In the genomic region with DNA sequence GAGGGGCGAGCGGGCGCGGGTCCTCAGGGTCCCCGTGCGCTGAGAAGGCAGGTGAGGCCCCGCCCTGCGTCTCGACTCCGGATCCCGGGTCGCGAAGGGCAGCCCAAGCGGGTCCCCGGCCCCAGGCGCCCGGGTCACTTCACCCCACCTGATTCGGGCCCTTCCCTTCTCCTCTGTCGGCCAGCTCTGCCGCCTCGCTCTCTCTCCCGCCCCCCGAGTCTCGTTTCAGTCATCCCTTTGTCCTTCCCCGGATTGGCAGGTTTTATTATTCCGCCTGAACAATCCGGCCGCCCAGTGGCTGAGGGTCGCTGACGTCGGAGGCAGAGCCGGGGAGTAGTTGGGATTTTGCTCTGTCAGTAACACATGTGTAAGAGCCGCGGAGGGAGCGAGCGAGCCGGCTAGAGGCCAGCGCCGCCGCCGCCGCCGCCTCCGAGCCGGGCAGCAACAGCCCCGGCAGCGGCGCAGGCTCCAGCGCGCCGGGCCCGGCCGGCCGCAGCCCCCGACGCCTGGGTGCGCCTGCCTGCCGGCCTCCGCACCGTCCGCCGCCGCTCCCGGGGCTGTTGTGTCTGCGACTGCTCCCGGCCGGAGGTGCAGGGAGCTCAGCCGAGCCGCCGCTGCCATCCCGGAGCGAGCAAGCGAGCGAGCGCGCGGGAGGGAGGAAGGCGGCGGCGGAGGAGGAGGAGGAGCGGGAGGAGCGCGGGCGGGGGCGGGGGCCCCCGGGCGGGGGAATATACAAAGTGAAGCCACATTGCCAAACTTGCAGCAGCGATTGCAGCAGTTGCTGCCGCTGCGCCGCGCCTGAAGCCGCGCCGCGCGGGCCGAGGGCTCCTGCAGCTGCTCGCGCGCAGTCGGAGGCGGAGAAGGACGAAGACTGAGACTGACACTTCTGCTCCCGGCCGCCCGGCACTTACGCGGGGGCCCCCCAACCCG, we compare ENCODE assay signal across 1 cellular context.
TF ChIP-seq lines count a peak whose summit lies in the region.

A gene with protein sequence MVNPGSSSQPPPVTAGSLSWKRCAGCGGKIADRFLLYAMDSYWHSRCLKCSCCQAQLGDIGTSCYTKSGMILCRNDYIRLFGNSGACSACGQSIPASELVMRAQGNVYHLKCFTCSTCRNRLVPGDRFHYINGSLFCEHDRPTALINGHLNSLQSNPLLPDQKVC (plus strand): TSS at position 760 of the 930 bp plus-strand sequence. CDS start 3,136 bp downstream, outside the sequence.

TF ChIP-seq in H1, 55 proteins besides CTCF, POLR2A, EP300 and RAD21 (continued from another document):
- no peak for TF ChIP-seq NRF1 (IDR thresholded peaks at IDR 0.05; ENCODE audit: low read depth, low read length)
